In genomic region chr5:79172269-79172668, GRCh38 we compare ENCODE assay signal across 18 cellular contexts.
"Had no signal": no experiment of that assay in that cellular context is flagged by ENCODE, and none has a peak within 500 bp of the region (broad histone marks: within the 10 kb centered on the region; RNA-seq: fewer than 3 reads in every experiment).

No MANE protein-coding gene starts in this region.

- H3K4me3 Mint-ChIP-seq: activated CD4-positive, alpha-beta T cell treated with anti-CD3 and anti-CD28 coated beads, Interleukin-2, amount 10 ng/mL, durations not matched to agents 24 days and 14 days; activated CD8-positive, alpha-beta T cell treated with anti-CD3 and anti-CD28 coated beads, Interleukin-2, amount 10 ng/mL, durations not matched to agents 7 days and 5 days; activated naive CD8-positive, alpha-beta T cell; central memory CD8-positive, alpha-beta T cell; dendritic cell treated with granulocyte-macrophage colony-stimulating factor and Interleukin-4, amounts not matched to agents 40 ng/mL and 50 ng/mL, for 4 days; nephron; stimulated activated effector memory CD8-positive, alpha-beta T cell treated with anti-CD3 and anti-CD28 coated beads, Interleukin-12 subunit alpha, Interleukin-12 subunit beta, amount 100 ng/mL, for 72 hours; T-helper 17 cell had no signal

- H3K27me3 Mint-ChIP-seq: activated CD4-positive, alpha-beta T cell treated with anti-CD3 and anti-CD28 coated beads, Interleukin-2, amount 10 ng/mL, durations not matched to agents 24 days and 14 days; central memory CD8-positive, alpha-beta T cell; dendritic cell treated with granulocyte-macrophage colony-stimulating factor and Interleukin-4, amounts not matched to agents 40 ng/mL and 50 ng/mL, for 4 days; T-helper 17 cell had no signal

- H3K9me3 ChIP-seq: body of pancreas, prostate gland, thoracic aorta had no signal

- H3K4me3 ChIP-seq: body of pancreas, prostate gland, thoracic aorta had no signal

- H3K27ac Mint-ChIP-seq: activated CD4-positive, alpha-beta T cell treated with anti-CD3 and anti-CD28 coated beads, Interleukin-2, amount 10 ng/mL, durations not matched to agents 24 days and 14 days; activated CD8-positive, alpha-beta T cell treated with anti-CD3 and anti-CD28 coated beads, Interleukin-2, amount 10 ng/mL, durations not matched to agents 7 days and 5 days; activated naive CD8-positive, alpha-beta T cell; dendritic cell treated with granulocyte-macrophage colony-stimulating factor and Interleukin-4, amounts not matched to agents 40 ng/mL and 50 ng/mL, for 4 days; nephron; stimulated activated effector memory CD8-positive, alpha-beta T cell treated with anti-CD3 and anti-CD28 coated beads, Interleukin-12 subunit alpha, Interleukin-12 subunit beta, amount 100 ng/mL, for 72 hours; T-helper 17 cell had no signal

- H3K36me3 Mint-ChIP-seq: activated naive CD8-positive, alpha-beta T cell; stimulated activated effector memory CD8-positive, alpha-beta T cell treated with anti-CD3 and anti-CD28 coated beads, Interleukin-12 subunit alpha, Interleukin-12 subunit beta, amount 100 ng/mL, for 72 hours had no signal

- H3K27ac ChIP-seq: body of pancreas, prostate gland, thoracic aorta had no signal

- DNase-seq: activated CD4-positive, alpha-beta T cell treated with anti-CD3 and anti-CD28 coated beads, Interleukin-2, amount 10 ng/mL, durations not matched to agents 24 days and 14 days; activated CD4-positive, CD25-positive, alpha-beta regulatory T cell; activated CD8-positive, alpha-beta memory T cell treated with anti-CD3 and anti-CD28 coated beads, Interleukin-2, amount 50 U/mL, for 4 hours; activated CD8-positive, alpha-beta T cell treated with anti-CD3 and anti-CD28 coated beads, Interleukin-2, amount 10 ng/mL, durations not matched to agents 7 days and 5 days; activated gamma-delta T cell treated with Interleukin-2 at 50 U/mL for 16 hours; amygdala; mesenchymal stem cell; stimulated activated CD4-positive, alpha-beta T cell treated with anti-CD3 and anti-CD28 coated beads, Interleukin-12 subunit alpha, Interleukin-12 subunit beta, amount 100 ng/mL, for 4 hours; stimulated activated CD4-positive, alpha-beta T cell treated with anti-CD3 and anti-CD28 coated beads, Interleukin-2, amount 100 ng/mL, for 24 hours; T-helper 17 cell had no signal

- H3K27me3 ChIP-seq: body of pancreas had no signal

- H3K9me3 Mint-ChIP-seq: activated CD4-positive, alpha-beta T cell treated with anti-CD3 and anti-CD28 coated beads, Interleukin-2, amount 10 ng/mL, durations not matched to agents 24 days and 14 days; central memory CD8-positive, alpha-beta T cell; dendritic cell treated with granulocyte-macrophage colony-stimulating factor and Interleukin-4, amounts not matched to agents 40 ng/mL and 50 ng/mL, for 4 days; nephron; stimulated activated effector memory CD8-positive, alpha-beta T cell treated with anti-CD3 and anti-CD28 coated beads, Interleukin-12 subunit alpha, Interleukin-12 subunit beta, amount 100 ng/mL, for 72 hours had no signal

- H3K36me3 ChIP-seq: prostate gland, thoracic aorta had no signal

- H3K4me1 Mint-ChIP-seq: activated CD4-positive, alpha-beta T cell treated with anti-CD3 and anti-CD28 coated beads, Interleukin-2, amount 10 ng/mL, durations not matched to agents 24 days and 14 days; central memory CD8-positive, alpha-beta T cell; nephron; stimulated activated effector memory CD8-positive, alpha-beta T cell treated with anti-CD3 and anti-CD28 coated beads, Interleukin-12 subunit alpha, Interleukin-12 subunit beta, amount 100 ng/mL, for 72 hours had no signal
